In the genomic region with DNA sequence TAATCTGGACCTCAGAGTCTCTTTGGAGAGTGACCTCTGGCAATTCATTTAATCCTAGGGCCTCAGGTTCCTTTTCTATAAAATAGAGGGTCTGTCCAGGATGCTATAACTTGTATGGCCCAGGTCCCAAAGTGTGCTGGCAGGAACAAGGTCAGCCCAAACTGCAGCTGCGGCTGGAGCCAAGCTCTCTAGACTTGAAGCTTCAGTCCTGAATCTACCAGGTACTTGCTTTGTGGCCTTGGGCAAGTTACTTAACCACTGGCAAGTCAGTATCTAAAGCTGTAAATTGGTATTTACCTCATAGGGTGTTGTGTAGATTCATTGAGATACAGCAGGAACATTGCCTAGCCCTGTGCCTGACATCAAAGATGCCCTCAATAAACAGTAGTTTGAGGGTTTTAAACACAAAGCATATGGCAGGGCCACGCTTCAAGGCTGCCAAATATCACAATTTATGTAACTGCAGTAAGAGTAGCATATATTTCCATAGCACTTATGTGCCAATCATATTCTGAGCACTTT, we compare ENCODE assay signal across 28 cellular contexts. TPM values are rescaled to one million over a fixed set of nuclear protein-coding genes. Genes with fewer than 3 reads are reported as not detected.
"Had no signal": no experiment of that assay in that cellular context is flagged by ENCODE, and none has a peak within 500 bp of the region (broad histone marks: within the 10 kb centered on the region; RNA-seq: fewer than 3 reads in every experiment).

No MANE protein-coding gene starts in this region.

- H3K4me1 Mint-ChIP-seq: natural killer cell; stimulated activated effector memory CD8-positive, alpha-beta T cell treated with anti-CD3 and anti-CD28 coated beads, Interleukin-12 subunit alpha, Interleukin-12 subunit beta, amount 100 ng/mL, for 72 hours had no signal

- H3K9me3 ChIP-seq: esophagus muscularis mucosa, heart right ventricle, left lung, ovary, stomach, testis, tibial artery, upper lobe of left lung had no signal

- H3K4me3 ChIP-seq: coronary artery, esophagus muscularis mucosa, heart right ventricle, left lung, ovary, smooth muscle cell, stomach, testis, tibial artery, upper lobe of left lung had no signal

- H3K36me3 Mint-ChIP-seq: mesothelial cell of epicardium; natural killer cell; stimulated activated effector memory CD8-positive, alpha-beta T cell treated with anti-CD3 and anti-CD28 coated beads, Interleukin-12 subunit alpha, Interleukin-12 subunit beta, amount 100 ng/mL, for 72 hours had no signal

- H3K4me3 Mint-ChIP-seq: mesothelial cell of epicardium; natural killer cell; stimulated activated effector memory CD8-positive, alpha-beta T cell treated with anti-CD3 and anti-CD28 coated beads, Interleukin-12 subunit alpha, Interleukin-12 subunit beta, amount 100 ng/mL, for 72 hours had no signal

- H3K27ac Mint-ChIP-seq: mesothelial cell of epicardium; natural killer cell; stimulated activated effector memory CD8-positive, alpha-beta T cell treated with anti-CD3 and anti-CD28 coated beads, Interleukin-12 subunit alpha, Interleukin-12 subunit beta, amount 100 ng/mL, for 72 hours had no signal

- H3K27me3 ChIP-seq: esophagus muscularis mucosa, heart right ventricle, left lung, ovary, stomach, testis, tibial artery, upper lobe of left lung had no signal

- H3K9me3 Mint-ChIP-seq: natural killer cell; stimulated activated effector memory CD8-positive, alpha-beta T cell treated with anti-CD3 and anti-CD28 coated beads, Interleukin-12 subunit alpha, Interleukin-12 subunit beta, amount 100 ng/mL, for 72 hours had no signal

- ATAC-seq: heart right ventricle; left lung; natural killer cell; sciatic nerve; stimulated activated effector memory CD8-positive, alpha-beta T cell treated with anti-CD3 and anti-CD28 coated beads, Interleukin-12 subunit alpha, Interleukin-12 subunit beta, amount 100 ng/mL, for 72 hours had no signal

- H3K27ac ChIP-seq: coronary artery, esophagus muscularis mucosa, heart right ventricle, left lung, ovary, testis, tibial artery, upper lobe of left lung had no signal

- H3K4me2 ChIP-seq: smooth muscle cell had no signal

- DNase-seq: dermis blood vessel endothelial cell; effector memory CD4-positive, alpha-beta T cell; foreskin melanocyte; glutamatergic neuron; heart right ventricle; hippocampal formation; left lung; mesenchymal stem cell; natural killer cell; occipital lobe; ovary; stimulated activated CD4-positive, alpha-beta T cell treated with anti-CD3 and anti-CD28 coated beads, Interleukin-12 subunit alpha, Interleukin-12 subunit beta, amount 100 ng/mL, for 4 hours; stimulated activated CD4-positive, alpha-beta T cell treated with anti-CD3 and anti-CD28 coated beads, Interleukin-1b, Interleukin-23, amount 100 ng/mL, for 48 hours; stimulated activated CD4-positive, alpha-beta T cell treated with anti-CD3 and anti-CD28 coated beads, Interleukin-4, amount 100 ng/mL, for 24 hours; stimulated activated naive CD4-positive, alpha-beta T cell treated with Interleukin-2 at 50 U/mL for 16 hours; stomach; substantia nigra; testis; tibial artery; upper lobe of left lung had no signal

- H3K36me3 ChIP-seq: esophagus muscularis mucosa, heart right ventricle, ovary, stomach, tibial artery, upper lobe of left lung had no signal

RNA-seq across cellular contexts. Expression of a gene that starts 21.7 kb away (rescaled TPM):
- total RNA-seq: endothelial cell of umbilical vein had no signal
- polyA plus RNA-seq: endothelial cell of umbilical vein, neural cell had no signal
